In the genomic region with DNA sequence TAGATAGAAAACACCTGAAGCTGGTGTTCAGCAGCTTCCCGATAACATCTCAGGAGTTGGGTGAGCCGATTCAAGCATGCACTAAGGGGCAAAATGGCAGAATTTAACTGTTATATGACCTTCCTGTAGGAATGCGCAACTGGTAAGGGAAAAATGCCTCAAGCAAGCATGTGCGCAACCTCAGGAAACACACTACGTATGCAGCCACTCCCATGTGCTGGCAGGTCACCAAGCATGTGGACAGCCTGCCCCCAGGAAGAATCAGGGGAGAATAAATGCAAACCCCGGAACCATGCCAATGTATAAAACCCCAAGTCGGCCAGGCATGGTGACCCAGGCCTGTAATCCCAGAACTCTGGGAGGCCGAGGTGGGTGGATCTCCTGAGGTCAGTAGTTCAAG, we compare ENCODE assay signal across 2 cellular contexts.
TF ChIP-seq lines count a peak whose summit lies in the region.

No MANE protein-coding gene starts in this region.

TF ChIP-seq in HepG2, 621 proteins besides CTCF, POLR2A, EP300 and RAD21:
- TF ChIP-seq ZNF614 (CRISPR knock-in tag; IDR thresholded peaks at IDR 0.05; ENCODE audit: borderline replicate concordance): no peak
- TF ChIP-seq, protein P1, sequence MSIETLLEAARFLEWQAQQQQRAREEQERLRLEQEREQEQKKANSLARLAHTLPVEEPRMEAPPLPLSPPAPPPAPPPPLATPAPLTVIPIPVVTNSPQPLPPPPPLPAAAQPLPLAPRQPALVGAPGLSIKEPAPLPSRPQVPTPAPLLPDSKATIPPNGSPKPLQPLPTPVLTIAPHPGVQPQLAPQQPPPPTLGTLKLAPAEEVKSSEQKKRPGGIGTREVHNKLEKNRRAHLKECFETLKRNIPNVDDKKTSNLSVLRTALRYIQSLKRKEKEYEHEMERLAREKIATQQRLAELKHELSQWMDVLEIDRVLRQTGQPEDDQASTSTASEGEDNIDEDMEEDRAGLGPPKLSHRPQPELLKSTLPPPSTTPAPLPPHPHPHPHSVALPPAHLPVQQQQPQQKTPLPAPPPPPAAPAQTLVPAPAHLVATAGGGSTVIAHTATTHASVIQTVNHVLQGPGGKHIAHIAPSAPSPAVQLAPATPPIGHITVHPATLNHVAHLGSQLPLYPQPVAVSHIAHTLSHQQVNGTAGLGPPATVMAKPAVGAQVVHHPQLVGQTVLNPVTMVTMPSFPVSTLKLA (IDR thresholded peaks at IDR 0.05): peak; percentile 70

TF ChIP-seq in IMR-90, 13 proteins besides CTCF, POLR2A, EP300 and RAD21:
- TF ChIP-seq MAFK (IDR thresholded peaks at IDR 0.05; ENCODE audit: low read depth, low read length): no peak
- TF ChIP-seq, protein P2, sequence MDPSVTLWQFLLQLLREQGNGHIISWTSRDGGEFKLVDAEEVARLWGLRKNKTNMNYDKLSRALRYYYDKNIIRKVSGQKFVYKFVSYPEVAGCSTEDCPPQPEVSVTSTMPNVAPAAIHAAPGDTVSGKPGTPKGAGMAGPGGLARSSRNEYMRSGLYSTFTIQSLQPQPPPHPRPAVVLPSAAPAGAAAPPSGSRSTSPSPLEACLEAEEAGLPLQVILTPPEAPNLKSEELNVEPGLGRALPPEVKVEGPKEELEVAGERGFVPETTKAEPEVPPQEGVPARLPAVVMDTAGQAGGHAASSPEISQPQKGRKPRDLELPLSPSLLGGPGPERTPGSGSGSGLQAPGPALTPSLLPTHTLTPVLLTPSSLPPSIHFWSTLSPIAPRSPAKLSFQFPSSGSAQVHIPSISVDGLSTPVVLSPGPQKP (IDR thresholded peaks at IDR 0.05; ENCODE audit: borderline replicate concordance, low read depth, low read length): no peak
- TF ChIP-seq, protein P3, sequence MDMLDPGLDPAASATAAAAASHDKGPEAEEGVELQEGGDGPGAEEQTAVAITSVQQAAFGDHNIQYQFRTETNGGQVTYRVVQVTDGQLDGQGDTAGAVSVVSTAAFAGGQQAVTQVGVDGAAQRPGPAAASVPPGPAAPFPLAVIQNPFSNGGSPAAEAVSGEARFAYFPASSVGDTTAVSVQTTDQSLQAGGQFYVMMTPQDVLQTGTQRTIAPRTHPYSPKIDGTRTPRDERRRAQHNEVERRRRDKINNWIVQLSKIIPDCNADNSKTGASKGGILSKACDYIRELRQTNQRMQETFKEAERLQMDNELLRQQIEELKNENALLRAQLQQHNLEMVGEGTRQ (IDR thresholded peaks at IDR 0.05; ENCODE audit: low read depth, low read length): no peak
- TF ChIP-seq BHLHE40 (IDR thresholded peaks at IDR 0.05; ENCODE audit: low read depth, low read length): no peak
- TF ChIP-seq FOS (IDR thresholded peaks at IDR 0.05; ENCODE audit: low read depth, low read length): no peak
- TF ChIP-seq RCOR1 (IDR thresholded peaks at IDR 0.05; ENCODE audit: insufficient replicate concordance, low read length): no peak
- no peak for TF ChIP-seq MAZ (IDR thresholded peaks at IDR 0.05; ENCODE audit: borderline replicate concordance, low read depth, low read length)
- no peak for TF ChIP-seq NFE2L2 (IDR thresholded peaks at IDR 0.05; ENCODE audit: low read depth, low read length)
TF ChIP-seq in IMR-90: peak in this region for 0.
